ENCODE assay signal across 12 cellular contexts in genomic region chr5:124740991-124741583, GRCh38. TPM values are rescaled to one million over a fixed set of nuclear protein-coding genes. Genes with fewer than 3 reads are reported as not detected.
DNase-seq lines count a peak whose midpoint lies in the region; ATAC-seq and TF ChIP-seq lines count a peak whose summit lies in the region.
"Had no signal": no experiment of that assay in that cellular context is flagged by ENCODE, and none has a peak within 500 bp of the region (broad histone marks: within the 10 kb centered on the region; RNA-seq: fewer than 3 reads in every experiment).

No MANE protein-coding gene starts in this region.

- H3K4me1 ChIP-seq in suprapubic skin: peaks cover 53% of the 10 kb centered on the region

- DNase-seq in AG08395 (ENCODE audit: low spot score): peak; percentile 47
- DNase-seq in HT-29 (ENCODE audit: low spot score): peak; percentile 77
- DNase-seq in astrocyte of the cerebellum (ENCODE audit: low read depth): peak; percentile 68
- DNase-seq in kidney epithelial cell (ENCODE audit: low read depth): no peak
- DNase-seq in central memory CD4-positive, alpha-beta T cell: no peak
- DNase-seq in posterior cingulate gyrus: no peak
- DNase-seq in suprapubic skin (ENCODE audit: low spot score in 2 of 2): no peak
- DNase-seq: activated naive CD8-positive, alpha-beta T cell treated with anti-CD3 and anti-CD28 coated beads for 36 hours; CD8-positive, alpha-beta memory T cell; NCI-H1436 treated with DMSO at 0.1 percent for 48 hours had no signal

- H3K9me3 ChIP-seq in suprapubic skin: no peaks in the 10 kb centered on the region
- H3K9me3 ChIP-seq: thoracic aorta had no signal

- no peak for TF ChIP-seq POLR2A in suprapubic skin (IDR thresholded peaks at IDR 0.05)

- no peaks in the 10 kb centered on the region for H3K36me3 ChIP-seq in kidney epithelial cell (ENCODE audit: control insufficient read depth, insufficient read depth, low read length)
- no peaks in the 10 kb centered on the region for H3K36me3 ChIP-seq in suprapubic skin
- H3K36me3 ChIP-seq: thoracic aorta had no signal

- H3K27ac ChIP-seq in suprapubic skin: no peak overlapping the region

- intact Hi-C loops in posterior cingulate gyrus (cut with DNase I): loop anchor here (5.0 to 10.0 kb wide), 3 partner anchors 84 to 671 kb away; no protein-coding TSS in a partner anchor

- TF ChIP-seq CTCF in astrocyte of the cerebellum (IDR thresholded peaks at IDR 0.05; ENCODE audit: low read depth, low read length, missing control alignments): no peak
- no peak for TF ChIP-seq CTCF in kidney epithelial cell (IDR thresholded peaks at IDR 0.05; ENCODE audit: insufficient read depth, low read length, poor library complexity, severe bottlenecking)
- no peak for TF ChIP-seq CTCF in suprapubic skin (IDR thresholded peaks at IDR 0.05)

- in situ Hi-C loops in astrocyte of the cerebellum (cut with HindIII; ENCODE audit: low sequenced_read_pairs): loop anchor here (5.0 kb wide), 1 partner anchor 84 kb away; no protein-coding TSS in a partner anchor

- TF ChIP-seq EP300 in suprapubic skin (IDR thresholded peaks at IDR 0.05): no peak

- WGBS in suprapubic skin: 35% methylated on average over 4 of the region's 4 CpGs

- H3K4me3 ChIP-seq in astrocyte of the cerebellum (ENCODE audit: low read depth, low read length) (no peak overlapping the region), kidney epithelial cell (ENCODE audit: low read depth, low read length) (peak overlapping the region; percentile 80), suprapubic skin (no peak overlapping the region)

- H3K27me3 ChIP-seq in kidney epithelial cell (ENCODE audit: control insufficient read depth, insufficient read depth, low read length) (no peaks in the 10 kb centered on the region), suprapubic skin (peaks cover 4% of the 10 kb centered on the region)

- no peak for ATAC-seq in GM19455 (IDR thresholded peaks at IDR 0.05; ENCODE audit: unreplicated experiment)

RNA-seq across cellular contexts. Expression of gene ZNF608, which starts 5.4 kb away (rescaled TPM):
- 3.7 and 4.9 TPM in 2 replicates for total RNA-seq in HT-29 (2014; rRNA removed; shearing (Covaris generic))
- total RNA-seq in kidney epithelial cell (50.2 and 67.7 TPM in 2 replicates), suprapubic skin (10 to 100 TPM in 2 of 4 donors, 1 to 10 TPM in 2; 3.9 to 11.9 (median 9.1) TPM)
- total RNA-seq: CD8-positive, alpha-beta memory T cell had no signal

Comparison
In these comparisons a context has a peak if more than half of its experiments do, and no peak if none do; other contexts are left out.
1. DNase-seq: peak in AG08395 (single experiment), HT-29 (single experiment) and astrocyte of the cerebellum (single experiment); none in kidney epithelial cell (single experiment), central memory CD4-positive, alpha-beta T cell (single experiment), posterior cingulate gyrus (0 of 10) and suprapubic skin (0 of 2).